Comparison of ENCODE assay signal across 12 cellular contexts in the genomic region with DNA sequence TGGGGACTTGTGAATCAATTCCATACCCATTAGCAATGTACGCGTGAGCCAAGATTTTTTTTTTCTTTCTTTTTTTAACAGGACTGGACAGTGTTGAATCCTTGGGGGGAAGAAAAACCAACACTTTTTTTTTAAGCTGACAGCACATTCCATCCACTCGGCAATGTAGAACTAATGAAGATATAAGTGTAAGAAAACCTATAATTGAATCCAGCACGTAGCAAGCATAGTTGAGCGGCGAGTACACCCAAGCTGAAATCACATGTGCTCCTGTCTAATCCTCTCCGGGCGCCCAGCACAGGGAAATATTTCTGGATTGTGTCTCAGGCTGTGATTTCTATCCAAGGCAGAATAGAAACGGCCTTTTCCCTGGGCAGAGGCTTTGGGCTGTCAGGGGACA.
DNase-seq lines count a peak whose midpoint lies in the region; ATAC-seq and TF ChIP-seq lines count a peak whose summit lies in the region.
"Had no signal": no experiment of that assay in that cellular context is flagged by ENCODE, and none has a peak within 500 bp of the region (broad histone marks: within the 10 kb centered on the region; RNA-seq: fewer than 3 reads in every experiment).

No MANE protein-coding gene starts in this region.

- H4K91ac ChIP-seq in mesenchymal stem cell (ENCODE audit: low read length), result no peak overlapping the region

- H3K36me3 ChIP-seq in mesenchymal stem cell (ENCODE audit: control insufficient read depth in 1 of 2, insufficient read depth in 2 of 2, low read depth in 1 of 2, low read length in 2 of 2) (no peaks in the 10 kb centered on the region), aorta (ENCODE audit: control insufficient read depth in 1 of 2, insufficient read depth in 2 of 2, low read length in 1 of 2) (no peaks in the 10 kb centered on the region)
- H3K36me3 ChIP-seq: neural progenitor cell had no signal

- no peaks in the 10 kb centered on the region for H3K9me3 ChIP-seq in mesenchymal stem cell (ENCODE audit: control insufficient read depth, low read length)
- no peaks in the 10 kb centered on the region for H3K9me3 ChIP-seq in aorta (ENCODE audit: control insufficient read depth, low read length)

- no peak overlapping the region for H3K14ac ChIP-seq in mesenchymal stem cell (ENCODE audit: low read length in 2 of 2)

- H2BK5ac ChIP-seq in mesenchymal stem cell (ENCODE audit: low read depth, low read length, poor library complexity, severe bottlenecking), result peak overlapping the region; percentile 59

- H3K9ac ChIP-seq in mesenchymal stem cell (ENCODE audit: low read length), result peak overlapping the region; percentile 72
- H3K9ac ChIP-seq: neural progenitor cell had no signal

- intact Hi-C loops in MCF 10A (cut with micrococcal nuclease) (no loop called here), aorta (cut with DNase I) (no loop called here)

- no peak overlapping the region for H4K8ac ChIP-seq in mesenchymal stem cell (ENCODE audit: low read length)

- WGBS in mesenchymal stem cell, result 18% methylated on average over 6 of the region's 9 CpGs
- WGBS in aorta, 2 donors, result 29 to 40% methylated on average over 9 of the region's 9 CpGs

- no peak overlapping the region for H2BK12ac ChIP-seq in mesenchymal stem cell (ENCODE audit: low read length in 2 of 2)

- H3K4me3 Mint-ChIP-seq in MCF 10A (ENCODE audit: unreplicated experiment), result no peak overlapping the region
- H3K4me3 Mint-ChIP-seq: central memory CD8-positive, alpha-beta T cell; neural progenitor cell had no signal

- peaks cover 20% of the 10 kb centered on the region for H3K4me1 ChIP-seq in mesenchymal stem cell (ENCODE audit: control insufficient read depth, insufficient read depth, low read depth, low read length)
- H3K4me1 ChIP-seq in aorta (ENCODE audit: control insufficient read depth in 1 of 2, insufficient read depth in 2 of 2, low read length in 2 of 2), result no peaks in the 10 kb centered on the region

- H2AFZ ChIP-seq in mesenchymal stem cell (ENCODE audit: low read depth, low read length), result no peak overlapping the region

- H3K9me3 Mint-ChIP-seq in MCF 10A (ENCODE audit: unreplicated experiment), result no peaks in the 10 kb centered on the region
- H3K9me3 Mint-ChIP-seq: central memory CD8-positive, alpha-beta T cell; neural progenitor cell had no signal

- H3K4me1 Mint-ChIP-seq in MCF 10A (ENCODE audit: insufficient read depth, unreplicated experiment), result peaks cover 9% of the 10 kb centered on the region
- H3K4me1 Mint-ChIP-seq: central memory CD8-positive, alpha-beta T cell had no signal

- H3K4me2 ChIP-seq in mesenchymal stem cell (ENCODE audit: low read length, poor library complexity, severe bottlenecking), result peak overlapping the region; percentile 2
- H3K4me2 ChIP-seq: neural progenitor cell had no signal

- no TSS peak for BruUV-seq in MCF 10A (replicated peaks; lab: Mats Ljungman, UMichigan)

- TF ChIP-seq CTCF in MCF 10A (IDR thresholded peaks at IDR 0.05; ENCODE audit: unreplicated experiment), result no peak
- TF ChIP-seq CTCF in epithelial cell of proximal tubule (conservative IDR thresholded peaks at IDR 0.05; ENCODE audit: low read depth, low read length), result no peak
- no peak for TF ChIP-seq CTCF in omental fat pad (IDR thresholded peaks at IDR 0.05)

- no peak overlapping the region for H2BK15ac ChIP-seq in mesenchymal stem cell (ENCODE audit: low read depth, poor library complexity, severe bottlenecking)

- no peak overlapping the region for H2BK120ac ChIP-seq in mesenchymal stem cell (ENCODE audit: low read depth, low read length)

- H2AK5ac ChIP-seq in mesenchymal stem cell (ENCODE audit: low read length, severe bottlenecking), result peak overlapping the region; percentile 9

- no peak overlapping the region for H3K23ac ChIP-seq in mesenchymal stem cell (ENCODE audit: low read length in 2 of 2)

- no peaks in the 10 kb centered on the region for H3K27me3 Mint-ChIP-seq in MCF 10A (ENCODE audit: insufficient read depth, unreplicated experiment)

- H3K4me3 ChIP-seq in epithelial cell of proximal tubule (ENCODE audit: low read depth, low read length) (no peak overlapping the region), mesenchymal stem cell (ENCODE audit: insufficient read depth in 1 of 2, low read depth in 1 of 2, low read length in 2 of 2) (peak overlapping the region in 1 of 2 experiments; percentile 43), aorta (ENCODE audit: low read length in 2 of 2) (no peak overlapping the region)
- H3K4me3 ChIP-seq: neural progenitor cell had no signal

- POLR2A ChIA-PET in MCF 10A (lab: Yijun Ruan, JAX), result interaction anchor here (1.0 kb wide), 1 partner anchor 12 kb away, joined by 4 read pairs; no protein-coding TSS in a partner anchor

- H3K27ac Mint-ChIP-seq in MCF 10A (ENCODE audit: low read depth, unreplicated experiment), result no peak overlapping the region
- H3K27ac Mint-ChIP-seq: neural progenitor cell had no signal

- in situ Hi-C loops in T47D (cut with HindIII; ENCODE audit: low pct_unique_long_range_greater_than_20kb, low sequenced_read_pairs), result no loop called here

- DNase-seq in T47D (ENCODE audit: low read depth in 1 of 2, low spot score in 1 of 2) (peak; percentile 31 to 82), MCF 10A (ENCODE audit: unreplicated experiment) (no peak), epithelial cell of proximal tubule (ENCODE audit: low read depth) (peak; percentile 25), mesenchymal stem cell (peak; percentile 63), DMS53 (lab: John Stamatoyannopoulos, UW) (no peak), aorta (no peak), omental fat pad (ENCODE audit: low spot score) (no peak)
- DNase-seq: NCI-H2029 had no signal

- H3K36me3 Mint-ChIP-seq in MCF 10A (ENCODE audit: insufficient read depth, unreplicated experiment), result peaks cover 6% of the 10 kb centered on the region
- H3K36me3 Mint-ChIP-seq: neural progenitor cell had no signal

- no peaks in the 10 kb centered on the region for H3K79me1 ChIP-seq in mesenchymal stem cell (replicated peaks; ENCODE audit: low read length, poor library complexity, severe bottlenecking)

- ATAC-seq in GM19463 (IDR thresholded peaks at IDR 0.05; ENCODE audit: unreplicated experiment) (no peak), aorta (ENCODE audit: low FRiP score) (no peak), omental fat pad (ENCODE audit: low FRiP score) (no peak)

- H3K27me3 ChIP-seq in mesenchymal stem cell (ENCODE audit: control insufficient read depth in 1 of 2, insufficient read depth in 1 of 2, low read length in 2 of 2), result peaks cover 0 to 11% of the 10 kb centered on the region in 2 experiments
- H3K27me3 ChIP-seq in aorta (ENCODE audit: control insufficient read depth in 1 of 2, insufficient read depth in 2 of 2, low read length in 1 of 2), result no peaks in the 10 kb centered on the region
- H3K27me3 ChIP-seq: neural progenitor cell had no signal

- H3K18ac ChIP-seq in mesenchymal stem cell (ENCODE audit: low read depth in 1 of 2, low read length in 2 of 2), result peak overlapping the region; percentile 72 to 84

- H3K27ac ChIP-seq in mesenchymal stem cell (ENCODE audit: low read length, poor library complexity, severe bottlenecking), result peak overlapping the region; percentile 88
- H3K27ac ChIP-seq in aorta (ENCODE audit: low read depth in 1 of 2, low read length in 2 of 2), result peak overlapping the region in 1 of 2 donors; percentile 7
- H3K27ac ChIP-seq: 22Rv1, neural progenitor cell had no signal

- CTCF ChIA-PET in MCF 10A (lab: Yijun Ruan, JAX), result interaction anchor here (0.6 to 1.0 kb wide), 2 partner anchors 17 to 74 kb away, joined by 3 to 5 read pairs; no protein-coding TSS in a partner anchor

- H3K4ac ChIP-seq in mesenchymal stem cell (ENCODE audit: low read depth in 1 of 2, low read length in 2 of 2), result no peak overlapping the region

Comparison
In these comparisons a context has a peak if more than half of its experiments do, and no peak if none do; other contexts are left out.
1. DNase-seq: peak in T47D (2 of 2), epithelial cell of proximal tubule (single experiment) and mesenchymal stem cell (single experiment); none in MCF 10A (single experiment), DMS53 (single experiment), aorta (0 of 2) and omental fat pad (single experiment).